8 cellular contexts compared by ENCODE assay signal in genomic region chr11:34050536-34050935, GRCh38. TPM values are rescaled to one million over a fixed set of nuclear protein-coding genes. Genes with fewer than 3 reads are reported as not detected.
DNase-seq lines count a peak whose midpoint lies in the region; ATAC-seq, FAIRE-seq and TF ChIP-seq lines count a peak whose summit lies in the region.

No MANE protein-coding gene starts in this region.

- CTCF ChIA-PET in activated CD8-positive, alpha-beta memory T cell treated with anti-CD3 and anti-CD28 coated beads, Interleukin-2, amount 10 ng/mL, durations not matched to agents 7 days and 5 days (lab: Charles Lee): interaction anchor here (0.8 to 2.8 kb wide), 7 partner anchors 11 to 124 kb away, joined by 3 to 14 read pairs (median 5); partner anchors contain the start of gene NAT10

- no peak for TF ChIP-seq CTCF in keratinocyte (optimal IDR thresholded peaks at IDR 0.05 in 1 of 3, IDR thresholded peaks at IDR 0.05 in 1 of 3, conservative IDR thresholded peaks at IDR 0.05 in 1 of 3; ENCODE audit: extremely low read depth in 1 of 3, insufficient read depth in 2 of 3, low read length in 3 of 3)
- no peak for TF ChIP-seq CTCF in tibial artery (IDR thresholded peaks at IDR 0.05)

- H3K4me1 ChIP-seq in keratinocyte (ENCODE audit: control insufficient read depth, extremely low read depth, insufficient read depth, low read length) (peaks cover 20% of the 10 kb centered on the region), tibial artery (peaks cover 4 to 33% (median 27%) of the 10 kb centered on the region in 4 donors)

- H3K79me2 ChIP-seq in keratinocyte (ENCODE audit: control insufficient read depth, insufficient read depth, low read length): peaks cover 34% of the 10 kb centered on the region

- H3K27me3 Mint-ChIP-seq in activated CD8-positive, alpha-beta memory T cell treated with anti-CD3 and anti-CD28 coated beads, Interleukin-2, amount 10 ng/mL, durations not matched to agents 7 days and 5 days: no peaks in the 10 kb centered on the region
- peaks cover 2% of the 10 kb centered on the region for H3K27me3 Mint-ChIP-seq in activated naive CD8-positive, alpha-beta T cell

- no peaks in the 10 kb centered on the region for H4K20me1 ChIP-seq in keratinocyte (ENCODE audit: control insufficient read depth, extremely low read depth, insufficient read depth, low read length)

- H2AFZ ChIP-seq in keratinocyte (ENCODE audit: control insufficient read depth, low read length): peak overlapping the region; percentile 86

- H3K9me3 ChIP-seq in keratinocyte (ENCODE audit: control insufficient read depth, low read depth, low read length): no peaks in the 10 kb centered on the region
- no peaks in the 10 kb centered on the region for H3K9me3 ChIP-seq in tibial artery

- intact Hi-C loops in tibial artery (cut with DNase I; ENCODE audit: low total_unique reads): loop anchor here (5.0 to 10.0 kb wide), 2 partner anchors 57 to 304 kb away; partner anchors contain the start of genes ABTB2 and NAT10

- H3K9me3 Mint-ChIP-seq in activated CD8-positive, alpha-beta memory T cell treated with anti-CD3 and anti-CD28 coated beads, Interleukin-2, amount 10 ng/mL, durations not matched to agents 7 days and 5 days (ENCODE audit: low read depth): no peaks in the 10 kb centered on the region
- no peaks in the 10 kb centered on the region for H3K9me3 Mint-ChIP-seq in activated naive CD8-positive, alpha-beta T cell (ENCODE audit: low read depth)

- H3K36me3 ChIP-seq in keratinocyte (ENCODE audit: control insufficient read depth in 2 of 2, extremely low read depth in 1 of 2, insufficient read depth in 2 of 2, low read length in 2 of 2) (peaks cover 0 to 2% of the 10 kb centered on the region in 2 experiments), tibial artery (peaks cover 0 to 8% (median 6%) of the 10 kb centered on the region in 3 donors)

- H3K4me3 ChIP-seq in keratinocyte (ENCODE audit: control insufficient read depth in 2 of 3, extremely low read depth in 1 of 3, insufficient read depth in 2 of 3, low read depth in 1 of 3, low read length in 3 of 3): peak overlapping the region; percentile 79 to 97 (median 86)
- peak overlapping the region; percentile 94 to 98 for H3K4me3 ChIP-seq in tibial artery

- H3K4me1 Mint-ChIP-seq in activated CD8-positive, alpha-beta memory T cell treated with anti-CD3 and anti-CD28 coated beads, Interleukin-2, amount 10 ng/mL, durations not matched to agents 7 days and 5 days: peaks cover 25% of the 10 kb centered on the region
- peaks cover 27% of the 10 kb centered on the region for H3K4me1 Mint-ChIP-seq in activated naive CD8-positive, alpha-beta T cell (ENCODE audit: low read depth)

- H3K36me3 Mint-ChIP-seq in activated CD8-positive, alpha-beta memory T cell treated with anti-CD3 and anti-CD28 coated beads, Interleukin-2, amount 10 ng/mL, durations not matched to agents 7 days and 5 days: peaks cover 19% of the 10 kb centered on the region
- peaks cover 5% of the 10 kb centered on the region for H3K36me3 Mint-ChIP-seq in activated naive CD8-positive, alpha-beta T cell

- H3K4me3 Mint-ChIP-seq in activated CD8-positive, alpha-beta memory T cell treated with anti-CD3 and anti-CD28 coated beads, Interleukin-2, amount 10 ng/mL, durations not matched to agents 7 days and 5 days: peak overlapping the region; percentile 98
- H3K4me3 Mint-ChIP-seq in activated naive CD8-positive, alpha-beta T cell: peak overlapping the region; percentile 81

- no peak for ATAC-seq in activated CD8-positive, alpha-beta memory T cell treated with anti-CD3 and anti-CD28 coated beads, Interleukin-2, amount 10 ng/mL, durations not matched to agents 7 days and 5 days
- ATAC-seq in GM19328 (IDR thresholded peaks at IDR 0.05; ENCODE audit: unreplicated experiment): no peak

- H3K27ac ChIP-seq in keratinocyte (ENCODE audit: control insufficient read depth, insufficient read depth, low read length) (peak overlapping the region; percentile 97), tibial artery (peak overlapping the region; percentile 97 to 98)

- dilution Hi-C loops in keratinocyte (cut with MboI; ENCODE audit: extremely low pct_ligation_motif_present, low sequenced_read_pairs): no loop called here

- FAIRE-seq in keratinocyte (lab: Jason Lieb, UNC): no peak

- peak overlapping the region; percentile 99 for H3K4me2 ChIP-seq in keratinocyte (ENCODE audit: control insufficient read depth, extremely low read depth, insufficient read depth, low read depth, low read length)

- H3K27ac Mint-ChIP-seq in activated CD8-positive, alpha-beta memory T cell treated with anti-CD3 and anti-CD28 coated beads, Interleukin-2, amount 10 ng/mL, durations not matched to agents 7 days and 5 days: peak overlapping the region; percentile 81
- peak overlapping the region; percentile 77 for H3K27ac Mint-ChIP-seq in activated naive CD8-positive, alpha-beta T cell

- H3K27me3 ChIP-seq in keratinocyte (ENCODE audit: control insufficient read depth, extremely low read depth, insufficient read depth, low read length) (no peaks in the 10 kb centered on the region), tibial artery (no peaks in the 10 kb centered on the region)

- H3K9me1 ChIP-seq in keratinocyte (ENCODE audit: control insufficient read depth, extremely low read depth, insufficient read depth, low read length): no peaks in the 10 kb centered on the region

- DNase-seq in activated CD8-positive, alpha-beta memory T cell treated with anti-CD3 and anti-CD28 coated beads, Interleukin-2, amount 10 ng/mL, durations not matched to agents 7 days and 5 days: no peak
- DNase-seq in activated CD8-positive, alpha-beta memory T cell treated with anti-CD3 and anti-CD28 coated beads, Interleukin-2, amount 50 U/mL, for 4 hours: no peak
- DNase-seq in keratinocyte (ENCODE audit: low read depth, low spot score) (no peak), tibial artery (no peak)
- DNase-seq in activated effector memory CD4-positive, alpha-beta T cell treated with anti-CD3 and anti-CD28 coated beads, Interleukin-2, amount 50 U/mL, for 16 hours: no peak
- no peak for DNase-seq in stimulated activated CD4-positive, alpha-beta T cell treated with anti-CD3 and anti-CD28 coated beads, Interleukin-15, amount 100 ng/mL, for 24 hours

- H3K9ac ChIP-seq in keratinocyte (ENCODE audit: control insufficient read depth, extremely low read depth, insufficient read depth, low read length): peak overlapping the region; percentile 98

RNA-seq across cellular contexts. Expression of gene CAPRIN1, which starts 1.0 kb away (rescaled TPM):
- total RNA-seq in activated CD8-positive, alpha-beta memory T cell treated with anti-CD3 and anti-CD28 coated beads, Interleukin-2, amount 10 ng/mL, durations not matched to agents 7 days and 5 days: 100 to 1,000 TPM; 227 to 267 TPM
- 169 to 207 TPM (median 205 TPM) in 3 replicates for polyA plus RNA-seq in keratinocyte
- 163 TPM for polyA plus RNA-seq in keratinocyte (2011; ENCODE audit: low read depth)
- 133 and 239 TPM in 2 replicates for polyA plus RNA-seq in keratinocyte (2011; cell fraction: cytosol; rRNA removed)
- 142 and 155 TPM in 2 replicates for polyA plus RNA-seq in keratinocyte (2011; cell fraction: nucleus; rRNA removed)
- 72.3 and 145 TPM in 2 replicates for polyA plus RNA-seq in keratinocyte (2012; ENCODE audit: low replicate concordance)
- 307 to 454 TPM (median 367 TPM) in 3 replicates for polyA minus RNA-seq in keratinocyte
- 168 TPM for polyA minus RNA-seq in keratinocyte (2011; cell fraction: cytosol; rRNA and poly(A)+ RNA removed)
- 127 and 176 TPM in 2 replicates for polyA minus RNA-seq in keratinocyte (2011; cell fraction: nucleus; rRNA and poly(A)+ RNA removed)

RNA-seq across cellular contexts. Expression of gene NAT10, which starts 54.9 kb away (rescaled TPM):
- total RNA-seq in activated CD8-positive, alpha-beta memory T cell treated with anti-CD3 and anti-CD28 coated beads, Interleukin-2, amount 10 ng/mL, durations not matched to agents 7 days and 5 days: 10 to 100 TPM; 63.8 to 93.9 TPM
- 36.1 to 44.0 TPM (median 42.1 TPM) in 3 replicates for polyA plus RNA-seq in keratinocyte
- polyA plus RNA-seq in keratinocyte (2011; ENCODE audit: low read depth): 199 TPM
- polyA plus RNA-seq in keratinocyte (2011; cell fraction: cytosol; rRNA removed): 23.8 and 24.8 TPM in 2 replicates
- polyA plus RNA-seq in keratinocyte (2011; cell fraction: nucleus; rRNA removed): 65.1 and 72.8 TPM in 2 replicates
- polyA plus RNA-seq in keratinocyte (2012; ENCODE audit: low replicate concordance): 24.5 and 39.6 TPM in 2 replicates
- polyA minus RNA-seq in keratinocyte: 66.2 to 70.0 TPM (median 68.5 TPM) in 3 replicates
- 34.9 TPM for polyA minus RNA-seq in keratinocyte (2011; cell fraction: cytosol; rRNA and poly(A)+ RNA removed)
- polyA minus RNA-seq in keratinocyte (2011; cell fraction: nucleus; rRNA and poly(A)+ RNA removed): 47.1 and 73.1 TPM in 2 replicates
